8 cellular contexts compared by ENCODE assay signal in genomic region chr14:31090872-31091764, GRCh38.
DNase-seq lines count a peak whose midpoint lies in the region; ATAC-seq and TF ChIP-seq lines count a peak whose summit lies in the region.

No MANE protein-coding gene starts in this region.

- CTCF ChIA-PET in naive thymus-derived CD4-positive, alpha-beta T cell (lab: Charles Lee): no interaction called here

- H3K9me3 ChIP-seq in naive thymus-derived CD4-positive, alpha-beta T cell (ENCODE audit: control insufficient read depth in 2 of 3, low read length in 3 of 3): no peaks in the 10 kb centered on the region

- no peaks in the 10 kb centered on the region for H3K36me3 Mint-ChIP-seq in CD14-positive monocyte
- H3K36me3 Mint-ChIP-seq in naive thymus-derived CD4-positive, alpha-beta T cell: peaks cover 0 to 7% (median 0%) of the 10 kb centered on the region in 5 donors

- no peak for TF ChIP-seq CTCF in CD14-positive monocyte (IDR thresholded peaks at IDR 0.05)

- H3K36me3 ChIP-seq in naive thymus-derived CD4-positive, alpha-beta T cell (ENCODE audit: control insufficient read depth in 2 of 3, insufficient read depth in 3 of 3, low read length in 3 of 3): no peaks in the 10 kb centered on the region

- no peaks in the 10 kb centered on the region for H3K4me1 ChIP-seq in naive thymus-derived CD4-positive, alpha-beta T cell (ENCODE audit: control insufficient read depth in 2 of 2, insufficient read depth in 2 of 2, low read length in 2 of 2)

- H3K4me3 Mint-ChIP-seq in CD14-positive monocyte: no peak overlapping the region
- no peak overlapping the region for H3K4me3 Mint-ChIP-seq in naive thymus-derived CD4-positive, alpha-beta T cell

- intact Hi-C loops in CD14-positive monocyte (cut with micrococcal nuclease): loop anchor here in 1 of 2 donors (5.0 kb wide), 1 partner anchor 64 kb away; the partner anchor contains the start of genes AP4S1 and STRN3
- intact Hi-C loops in naive thymus-derived CD4-positive, alpha-beta T cell (cut with micrococcal nuclease): no loop called here

- peak overlapping the region; percentile 97 to 99 (median 99) for H3K27ac Mint-ChIP-seq in CD14-positive monocyte
- H3K27ac Mint-ChIP-seq in naive thymus-derived CD4-positive, alpha-beta T cell: peak overlapping the region in 1 of 9 donors; percentile 34

- peak; percentile 89 for ATAC-seq in naive thymus-derived CD4-positive, alpha-beta T cell
- no peak for ATAC-seq in HG03342 (IDR thresholded peaks at IDR 0.05; ENCODE audit: unreplicated experiment)

- DNase-seq in CD14-positive monocyte (ENCODE audit: low spot score) (peak; percentile 86), NCI-H1105 treated with DMSO at 0.1 percent for 48 hours (lab: John Stamatoyannopoulos, UW) (peak; percentile 50), dedifferentiated amniotic fluid mesenchymal stem cell (ENCODE audit: extremely low spot score) (peak; percentile 88), KG1 (lab: John Stamatoyannopoulos, UW) (no peak), NK-92 (lab: John Stamatoyannopoulos, UW; ENCODE audit: unreplicated experiment) (no peak)
- no peak for DNase-seq in naive thymus-derived CD4-positive, alpha-beta T cell
- DNase-seq in activated naive CD4-positive, alpha-beta T cell (lab: John Stamatoyannopoulos, UW): no peak

- no peak overlapping the region for H3K4me3 ChIP-seq in naive thymus-derived CD4-positive, alpha-beta T cell (ENCODE audit: low read length)

- H3K27me3 Mint-ChIP-seq in CD14-positive monocyte (ENCODE audit: low read depth in 3 of 3): peaks cover 0 to 4% (median 0%) of the 10 kb centered on the region in 3 donors
- H3K27me3 Mint-ChIP-seq in naive thymus-derived CD4-positive, alpha-beta T cell: no peaks in the 10 kb centered on the region

- POLR2A ChIA-PET in naive thymus-derived CD4-positive, alpha-beta T cell (lab: Charles Lee): no interaction called here

- no peaks in the 10 kb centered on the region for H3K9me3 Mint-ChIP-seq in CD14-positive monocyte
- no peaks in the 10 kb centered on the region for H3K9me3 Mint-ChIP-seq in naive thymus-derived CD4-positive, alpha-beta T cell

- no peak overlapping the region for H3K27ac ChIP-seq in naive thymus-derived CD4-positive, alpha-beta T cell (ENCODE audit: low read depth, low read length)

- H3K27me3 ChIP-seq in naive thymus-derived CD4-positive, alpha-beta T cell (ENCODE audit: control insufficient read depth in 2 of 2, insufficient read depth in 2 of 2, low read length in 2 of 2): no peaks in the 10 kb centered on the region

- peaks cover 23% of the 10 kb centered on the region for H3K4me1 Mint-ChIP-seq in CD14-positive monocyte
- H3K4me1 Mint-ChIP-seq in naive thymus-derived CD4-positive, alpha-beta T cell: no peaks in the 10 kb centered on the region

Comparison
In these comparisons a context has a peak if more than half of its experiments do, and no peak if none do; other contexts are left out.
1. DNase-seq: peak in CD14-positive monocyte (single experiment), NCI-H1105 treated with DMSO at 0.1 percent for 48 hours (single experiment) and dedifferentiated amniotic fluid mesenchymal stem cell (single experiment); none in naive thymus-derived CD4-positive, alpha-beta T cell (0 of 9), KG1 (single experiment), activated naive CD4-positive, alpha-beta T cell (0 of 4) and NK-92 (single experiment).